ENCODE assay signal across 22 cellular contexts in the genomic region with DNA sequence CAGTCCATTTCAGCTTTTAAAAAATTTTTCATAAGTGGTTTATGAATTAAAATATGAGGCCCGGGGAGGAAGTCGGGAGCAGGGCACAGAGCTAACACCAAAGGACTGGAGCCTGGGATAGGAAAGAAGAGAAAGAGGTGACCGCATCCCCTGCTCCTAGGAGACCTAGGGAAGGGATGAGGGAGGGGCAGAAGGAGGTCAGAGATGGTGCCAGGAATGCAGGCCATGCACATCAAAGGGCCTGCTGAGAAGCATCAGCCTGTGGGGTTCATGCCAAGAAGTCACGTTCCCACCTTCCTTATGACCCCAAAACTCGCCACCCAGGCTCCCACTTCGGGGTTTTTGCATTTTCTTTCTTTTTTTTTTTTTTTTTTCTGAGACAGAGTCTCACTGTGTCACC.
"Had no signal": no experiment of that assay in that cellular context is flagged by ENCODE, and none has a peak within 500 bp of the region (broad histone marks: within the 10 kb centered on the region; RNA-seq: fewer than 3 reads in every experiment).

No MANE protein-coding gene starts in this region.

- H3K27me3 ChIP-seq: MG63, SJSA1 had no signal

- H3K9me2 ChIP-seq: SK-N-SH had no signal

- DNase-seq: KBM-7, MG63, NCI-H1092, NCI-H1105 treated with DMSO at 0.1 percent for 48 hours, NCI-H1417 treated with DMSO at 0.1 percent for 48 hours, NCI-H146, NCI-H187, NCI-H2029, NCI-H2081 treated with DMSO at 0.1 percent for 48 hours, NCI-H2171, NCI-H226, NCI-H446, NCI-H510A, NCI-H524 treated with DMSO at 0.1 percent for 48 hours, NCI-H69, NCI-H774, Right ventricle myocardium superior, RPMI8226, SIG-M5, SK-N-SH had no signal

- H3K4me1 ChIP-seq: SJSA1 had no signal

- H3K27ac ChIP-seq: SJSA1 had no signal

- H3K9me3 ChIP-seq: MG63, SJSA1, SK-N-SH had no signal

- H3K4me2 ChIP-seq: SK-N-SH had no signal

- H3K36me3 ChIP-seq: MG63, SJSA1 had no signal

- FAIRE-seq: RCC 7860 had no signal

- H3K9ac ChIP-seq: SK-N-SH had no signal

- H3K4me3 ChIP-seq: MG63, SJSA1 had no signal
